In the genomic region with DNA sequence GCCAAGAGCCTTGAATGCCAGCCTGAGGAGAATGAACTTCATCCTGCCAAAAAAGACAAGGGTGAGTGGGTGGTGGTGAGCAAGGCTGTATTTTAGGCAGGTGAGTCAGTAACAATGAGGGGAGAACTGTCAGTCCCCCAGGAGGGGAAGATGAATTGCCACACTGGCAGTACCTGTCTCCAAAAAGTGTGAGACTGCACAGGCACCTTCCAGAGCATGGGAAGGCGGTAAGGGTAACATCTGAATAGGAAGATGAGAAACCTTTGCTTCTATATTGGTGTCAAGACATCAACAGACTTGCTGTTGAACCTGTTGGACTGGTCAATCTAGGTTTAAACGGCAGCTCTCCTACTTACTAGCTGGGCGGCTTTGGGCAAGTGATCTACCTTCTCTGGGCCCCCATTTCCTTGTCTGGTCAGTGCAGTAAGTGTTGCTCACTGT, we compare ENCODE assay signal across 18 cellular contexts. TPM values are rescaled to one million over a fixed set of nuclear protein-coding genes. Genes with fewer than 3 reads are reported as not detected.
DNase-seq lines count a peak whose midpoint lies in the region; ATAC-seq, FAIRE-seq and TF ChIP-seq lines count a peak whose summit lies in the region.
"Had no signal": no experiment of that assay in that cellular context is flagged by ENCODE, and none has a peak within 500 bp of the region (broad histone marks: within the 10 kb centered on the region; RNA-seq: fewer than 3 reads in every experiment).

No MANE protein-coding gene starts in this region.

- TF ChIP-seq CTCF in heart left ventricle (IDR thresholded peaks at IDR 0.05) (no peak), astrocyte (IDR thresholded peaks at IDR 0.05; ENCODE audit: insufficient read depth, low read depth, low read length) (no peak), suprapubic skin (IDR thresholded peaks at IDR 0.05) (no peak)

- H3K36me3 Mint-ChIP-seq in astrocyte (ENCODE audit: low read depth, unreplicated experiment) = peaks cover 3% of the 10 kb centered on the region
- peaks cover 9% of the 10 kb centered on the region for H3K36me3 Mint-ChIP-seq in memory B cell

- FAIRE-seq in astrocyte (lab: Jason Lieb, UNC) = no peak
- FAIRE-seq: H54 had no signal

- peak overlapping the region; percentile 26 for H3K9ac ChIP-seq in astrocyte (ENCODE audit: low read length)

- H3K4me3 Mint-ChIP-seq in astrocyte (ENCODE audit: unreplicated experiment) = peak overlapping the region; percentile 55
- no peak overlapping the region for H3K4me3 Mint-ChIP-seq in memory B cell
- H3K4me3 Mint-ChIP-seq: effector memory CD8-positive, alpha-beta T cell; naive B cell had no signal

- H3K4me2 ChIP-seq in astrocyte (ENCODE audit: low read length) = peak overlapping the region; percentile 39

- H3K9me3 ChIP-seq in heart left ventricle = no peaks in the 10 kb centered on the region
- no peaks in the 10 kb centered on the region for H3K9me3 ChIP-seq in astrocyte (ENCODE audit: insufficient read depth, low read depth, low read length)
- H3K9me3 ChIP-seq in suprapubic skin = no peaks in the 10 kb centered on the region
- H3K9me3 ChIP-seq: breast epithelium, SJSA1 had no signal

- intact Hi-C loops in heart left ventricle (cut with DNase I) (no loop called here), cardiac septum (cut with DNase I) (loop anchor here (10.0 kb wide), 1 partner anchor 318 kb away; no protein-coding TSS in a partner anchor), posterior cingulate gyrus (cut with DNase I) (no loop called here)

- TF ChIP-seq EP300 in suprapubic skin (IDR thresholded peaks at IDR 0.05) = no peak

- H3K36me3 ChIP-seq in heart left ventricle = peaks cover 0 to 6% (median 0%) of the 10 kb centered on the region in 9 donors
- H3K36me3 ChIP-seq in astrocyte (ENCODE audit: insufficient read depth, low read length) = no peaks in the 10 kb centered on the region
- H3K36me3 ChIP-seq in suprapubic skin = no peaks in the 10 kb centered on the region
- H3K36me3 ChIP-seq: breast epithelium had no signal

- H3K4me1 ChIP-seq in heart left ventricle (peaks cover 7 to 85% (median 55%) of the 10 kb centered on the region in 12 donors), astrocyte (ENCODE audit: insufficient read depth, low read length) (peaks cover 47% of the 10 kb centered on the region), suprapubic skin (peaks cover 63% of the 10 kb centered on the region)

- H3K27ac Mint-ChIP-seq in astrocyte (ENCODE audit: unreplicated experiment) (peak overlapping the region; percentile 91), memory B cell (peak overlapping the region; percentile 22)

- TF ChIP-seq POLR2A in heart left ventricle (IDR thresholded peaks at IDR 0.05) (no peak), suprapubic skin (IDR thresholded peaks at IDR 0.05) (no peak)

- H3K9me3 Mint-ChIP-seq in astrocyte (ENCODE audit: unreplicated experiment) (no peaks in the 10 kb centered on the region), memory B cell (no peaks in the 10 kb centered on the region)
- H3K9me3 Mint-ChIP-seq: effector memory CD8-positive, alpha-beta T cell; naive B cell had no signal

- 80 to 92% (median 91%) methylated on average over 3 of the region's 3 CpGs for WGBS in heart left ventricle, 4 donors
- WGBS in suprapubic skin = 47% methylated on average over 3 of the region's 3 CpGs

- H3K4me1 Mint-ChIP-seq in astrocyte (ENCODE audit: low read depth, unreplicated experiment) = peaks cover 54% of the 10 kb centered on the region
- H3K4me1 Mint-ChIP-seq in memory B cell = peaks cover 35% of the 10 kb centered on the region

- H2AFZ ChIP-seq in astrocyte (ENCODE audit: low read depth, low read length) = no peak overlapping the region

- H3K27me3 ChIP-seq in heart left ventricle (no peaks in the 10 kb centered on the region), astrocyte (ENCODE audit: insufficient read depth, low read length) (no peaks in the 10 kb centered on the region), suprapubic skin (no peaks in the 10 kb centered on the region)
- H3K27me3 ChIP-seq: breast epithelium, SJSA1 had no signal

- H3K79me2 ChIP-seq in astrocyte (ENCODE audit: insufficient read depth, low read length) = peaks cover 86% of the 10 kb centered on the region

- H3K27ac ChIP-seq in heart left ventricle = peak overlapping the region in 7 of 12 donors; percentile 25 to 88 (median 53)
- H3K27ac ChIP-seq in astrocyte (ENCODE audit: low read depth, low read length) = peak overlapping the region; percentile 85
- peak overlapping the region; percentile 67 for H3K27ac ChIP-seq in suprapubic skin

- ATAC-seq in heart left ventricle = peak in 3 of 4 donors; percentile 35 to 50 (median 43)
- no peak for ATAC-seq in memory B cell (ENCODE audit: low read depth)
- ATAC-seq in HG02938 (IDR thresholded peaks at IDR 0.05; ENCODE audit: unreplicated experiment) = no peak
- ATAC-seq in HG03565 (IDR thresholded peaks at IDR 0.05; ENCODE audit: unreplicated experiment) = no peak
- ATAC-seq: effector memory CD8-positive, alpha-beta T cell had no signal

- H3K4me3 ChIP-seq in heart left ventricle (no peak overlapping the region), astrocyte (ENCODE audit: insufficient read depth, low read depth, low read length) (no peak overlapping the region), suprapubic skin (no peak overlapping the region)
- H3K4me3 ChIP-seq: breast epithelium, SJSA1 had no signal

- DNase-seq in heart left ventricle = no peak
- no peak for DNase-seq in cardiac septum (ENCODE audit: low spot score)
- peak; percentile 56 for DNase-seq in astrocyte (ENCODE audit: low read depth)
- DNase-seq in memory B cell (ENCODE audit: low spot score in 2 of 2) = no peak
- no peak for DNase-seq in suprapubic skin (ENCODE audit: low spot score in 2 of 2)
- DNase-seq in posterior cingulate gyrus = no peak
- DNase-seq: effector memory CD8-positive, alpha-beta T cell; KG1; left cardiac atrium; naive B cell; NCI-H187 treated with DMSO at 0.1 percent for 48 hours; NCI-H82; stimulated activated naive CD4-positive, alpha-beta T cell treated with Interleukin-2 at 50 U/mL for 16 hours had no signal

- H4K20me1 ChIP-seq in astrocyte (ENCODE audit: insufficient read depth, low read length) = peaks cover 83% of the 10 kb centered on the region

- H3K27me3 Mint-ChIP-seq in astrocyte (ENCODE audit: low read depth, unreplicated experiment) = no peaks in the 10 kb centered on the region
- H3K27me3 Mint-ChIP-seq in memory B cell = no peaks in the 10 kb centered on the region
- H3K27me3 Mint-ChIP-seq: effector memory CD8-positive, alpha-beta T cell; naive B cell had no signal

RNA-seq across cellular contexts. Expression of a gene that starts 30.9 kb away (rescaled TPM):
- 10 to 100 TPM; 10.8 to 23.0 (median 15.0) TPM for total RNA-seq in heart left ventricle
- polyA plus RNA-seq in heart left ventricle = 10 to 100 TPM in 1 of 2 donors, 1 to 10 TPM in 1; 6.0 to 14.3 TPM
- 18.2 TPM for total RNA-seq in cardiac septum
- total RNA-seq in astrocyte = 18.1 and 18.6 TPM in 2 replicates
- 10 to 100 TPM; 23.2 to 33.6 (median 25.2) TPM for total RNA-seq in suprapubic skin

Comparison
In these comparisons a context has a peak if more than half of its experiments do, and no peak if none do; other contexts are left out.
1. ATAC-seq: peak in heart left ventricle (3 of 4); none in memory B cell (single experiment), HG02938 (single experiment) and HG03565 (single experiment).
2. Peak in every context shown above with its lines, with median percentiles within 50 percentile points of each other: H3K27ac ChIP-seq.